In the genomic region with DNA sequence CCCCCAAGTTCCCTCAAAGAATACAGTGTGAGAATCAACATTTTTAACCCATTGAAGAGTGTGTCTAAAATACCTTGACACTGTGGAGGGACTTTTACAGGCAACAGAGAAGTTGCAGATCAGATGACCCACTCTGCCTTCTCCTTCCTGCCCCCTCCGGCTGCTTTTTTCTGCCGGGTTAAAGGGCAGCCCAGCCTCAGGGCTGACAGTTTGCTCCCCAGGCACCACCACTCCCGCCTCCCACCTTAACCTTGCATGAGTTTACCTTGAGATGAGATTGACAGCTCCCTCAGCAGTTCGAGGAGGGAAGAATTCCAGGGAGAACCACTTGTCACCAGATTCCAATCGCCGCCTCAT, we compare ENCODE assay signal across 1 cellular context.
TF ChIP-seq lines count a peak whose summit lies in the region.

No MANE protein-coding gene starts in this region.

TF ChIP-seq in K562, 482 proteins besides CTCF, POLR2A, EP300 and RAD21 (continued from another document and continues in another):
- TF ChIP-seq, protein P1, sequence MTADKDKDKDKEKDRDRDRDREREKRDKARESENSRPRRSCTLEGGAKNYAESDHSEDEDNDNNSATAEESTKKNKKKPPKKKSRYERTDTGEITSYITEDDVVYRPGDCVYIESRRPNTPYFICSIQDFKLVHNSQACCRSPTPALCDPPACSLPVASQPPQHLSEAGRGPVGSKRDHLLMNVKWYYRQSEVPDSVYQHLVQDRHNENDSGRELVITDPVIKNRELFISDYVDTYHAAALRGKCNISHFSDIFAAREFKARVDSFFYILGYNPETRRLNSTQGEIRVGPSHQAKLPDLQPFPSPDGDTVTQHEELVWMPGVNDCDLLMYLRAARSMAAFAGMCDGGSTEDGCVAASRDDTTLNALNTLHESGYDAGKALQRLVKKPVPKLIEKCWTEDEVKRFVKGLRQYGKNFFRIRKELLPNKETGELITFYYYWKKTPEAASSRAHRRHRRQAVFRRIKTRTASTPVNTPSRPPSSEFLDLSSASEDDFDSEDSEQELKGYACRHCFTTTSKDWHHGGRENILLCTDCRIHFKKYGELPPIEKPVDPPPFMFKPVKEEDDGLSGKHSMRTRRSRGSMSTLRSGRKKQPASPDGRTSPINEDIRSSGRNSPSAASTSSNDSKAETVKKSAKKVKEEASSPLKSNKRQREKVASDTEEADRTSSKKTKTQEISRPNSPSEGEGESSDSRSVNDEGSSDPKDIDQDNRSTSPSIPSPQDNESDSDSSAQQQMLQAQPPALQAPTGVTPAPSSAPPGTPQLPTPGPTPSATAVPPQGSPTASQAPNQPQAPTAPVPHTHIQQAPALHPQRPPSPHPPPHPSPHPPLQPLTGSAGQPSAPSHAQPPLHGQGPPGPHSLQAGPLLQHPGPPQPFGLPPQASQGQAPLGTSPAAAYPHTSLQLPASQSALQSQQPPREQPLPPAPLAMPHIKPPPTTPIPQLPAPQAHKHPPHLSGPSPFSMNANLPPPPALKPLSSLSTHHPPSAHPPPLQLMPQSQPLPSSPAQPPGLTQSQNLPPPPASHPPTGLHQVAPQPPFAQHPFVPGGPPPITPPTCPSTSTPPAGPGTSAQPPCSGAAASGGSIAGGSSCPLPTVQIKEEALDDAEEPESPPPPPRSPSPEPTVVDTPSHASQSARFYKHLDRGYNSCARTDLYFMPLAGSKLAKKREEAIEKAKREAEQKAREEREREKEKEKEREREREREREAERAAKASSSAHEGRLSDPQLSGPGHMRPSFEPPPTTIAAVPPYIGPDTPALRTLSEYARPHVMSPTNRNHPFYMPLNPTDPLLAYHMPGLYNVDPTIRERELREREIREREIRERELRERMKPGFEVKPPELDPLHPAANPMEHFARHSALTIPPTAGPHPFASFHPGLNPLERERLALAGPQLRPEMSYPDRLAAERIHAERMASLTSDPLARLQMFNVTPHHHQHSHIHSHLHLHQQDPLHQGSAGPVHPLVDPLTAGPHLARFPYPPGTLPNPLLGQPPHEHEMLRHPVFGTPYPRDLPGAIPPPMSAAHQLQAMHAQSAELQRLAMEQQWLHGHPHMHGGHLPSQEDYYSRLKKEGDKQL (CRISPR knock-in tag; IDR thresholded peaks at IDR 0.05; ENCODE audit: borderline replicate concordance) = no peak
- TF ChIP-seq, protein P2, sequence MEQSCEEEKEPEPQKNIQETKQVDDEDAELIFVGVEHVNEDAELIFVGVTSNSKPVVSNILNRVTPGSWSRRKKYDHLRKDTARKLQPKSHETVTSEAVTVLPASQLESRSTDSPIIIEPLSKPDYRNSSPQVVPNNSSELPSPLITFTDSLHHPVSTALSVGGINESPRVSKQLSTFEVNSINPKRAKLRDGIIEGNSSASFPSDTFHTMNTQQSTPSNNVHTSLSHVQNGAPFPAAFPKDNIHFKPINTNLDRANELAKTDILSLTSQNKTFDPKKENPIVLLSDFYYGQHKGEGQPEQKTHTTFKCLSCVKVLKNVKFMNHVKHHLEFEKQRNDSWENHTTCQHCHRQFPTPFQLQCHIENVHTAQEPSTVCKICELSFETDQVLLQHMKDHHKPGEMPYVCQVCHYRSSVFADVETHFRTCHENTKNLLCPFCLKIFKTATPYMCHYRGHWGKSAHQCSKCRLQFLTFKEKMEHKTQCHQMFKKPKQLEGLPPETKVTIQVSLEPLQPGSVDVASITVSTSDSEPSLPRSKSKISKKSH (CRISPR knock-in tag; IDR thresholded peaks at IDR 0.05) = no peak
- TF ChIP-seq, protein P3, sequence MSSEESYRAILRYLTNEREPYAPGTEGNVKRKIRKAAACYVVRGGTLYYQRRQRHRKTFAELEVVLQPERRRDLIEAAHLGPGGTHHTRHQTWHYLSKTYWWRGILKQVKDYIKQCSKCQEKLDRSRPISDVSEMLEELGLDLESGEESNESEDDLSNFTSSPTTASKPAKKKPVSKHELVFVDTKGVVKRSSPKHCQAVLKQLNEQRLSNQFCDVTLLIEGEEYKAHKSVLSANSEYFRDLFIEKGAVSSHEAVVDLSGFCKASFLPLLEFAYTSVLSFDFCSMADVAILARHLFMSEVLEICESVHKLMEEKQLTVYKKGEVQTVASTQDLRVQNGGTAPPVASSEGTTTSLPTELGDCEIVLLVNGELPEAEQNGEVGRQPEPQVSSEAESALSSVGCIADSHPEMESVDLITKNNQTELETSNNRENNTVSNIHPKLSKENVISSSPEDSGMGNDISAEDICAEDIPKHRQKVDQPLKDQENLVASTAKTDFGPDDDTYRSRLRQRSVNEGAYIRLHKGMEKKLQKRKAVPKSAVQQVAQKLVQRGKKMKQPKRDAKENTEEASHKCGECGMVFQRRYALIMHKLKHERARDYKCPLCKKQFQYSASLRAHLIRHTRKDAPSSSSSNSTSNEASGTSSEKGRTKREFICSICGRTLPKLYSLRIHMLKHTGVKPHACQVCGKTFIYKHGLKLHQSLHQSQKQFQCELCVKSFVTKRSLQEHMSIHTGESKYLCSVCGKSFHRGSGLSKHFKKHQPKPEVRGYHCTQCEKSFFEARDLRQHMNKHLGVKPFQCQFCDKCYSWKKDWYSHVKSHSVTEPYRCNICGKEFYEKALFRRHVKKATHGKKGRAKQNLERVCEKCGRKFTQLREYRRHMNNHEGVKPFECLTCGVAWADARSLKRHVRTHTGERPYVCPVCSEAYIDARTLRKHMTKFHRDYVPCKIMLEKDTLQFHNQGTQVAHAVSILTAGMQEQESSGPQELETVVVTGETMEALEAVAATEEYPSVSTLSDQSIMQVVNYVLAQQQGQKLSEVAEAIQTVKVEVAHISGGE (CRISPR knock-in tag; IDR thresholded peaks at IDR 0.05) = peak in 1 of 3 experiments; percentile 50; a peak in 1 of 6 replicates
- TF ChIP-seq HIVEP1 (CRISPR knock-in tag; IDR thresholded peaks at IDR 0.05) (no peak), FOXK2 (conservative IDR thresholded peaks at IDR 0.05 in 1 of 2, IDR thresholded peaks at IDR 0.05 in 1 of 2; ENCODE audit: low read depth in 2 of 2) (0 out of 4 replicates have a peak, but pooled peaks of 1 of the 2 experiments have one; percentile 28), XRCC5 (IDR thresholded peaks at IDR 0.05; ENCODE audit: low read depth, low read length) (0 out of 2 replicates have a peak, but pooled peaks have one; percentile 23), FOXM1 (IDR thresholded peaks at IDR 0.05; ENCODE audit: low read depth) (no peak), FOXM1 (CRISPR knock-in tag; IDR thresholded peaks at IDR 0.05; ENCODE audit: low read depth) (no peak), ZNF133 (CRISPR knock-in tag; IDR thresholded peaks at IDR 0.05) (no peak), PHB (CRISPR knock-in tag; IDR thresholded peaks at IDR 0.05) (no peak; the same call in 1 of the 2 replicates), NCOA2 (IDR thresholded peaks at IDR 0.05; ENCODE audit: partially characterized antibody in 2 of 2) (no peak), ZZZ3 (IDR thresholded peaks at IDR 0.05) (no peak), HDAC1 (IDR thresholded peaks at IDR 0.05) (peak in 1 of 2 experiments; percentile 21; a peak in 2 of 4 replicates), ARID2 (IDR thresholded peaks at IDR 0.05) (no peak), HNRNPUL1 (IDR thresholded peaks at IDR 0.05; ENCODE audit: low read length) (no peak), ZBTB17 (CRISPR knock-in tag; IDR thresholded peaks at IDR 0.05) (no peak), SIN3A (IDR thresholded peaks at IDR 0.05; ENCODE audit: borderline replicate concordance in 2 of 2, control insufficient read depth in 1 of 2, low read depth in 2 of 2, low read length in 2 of 2) (peak in 1 of 2 experiments; percentile 90; a peak in 2 of 4 replicates), CBX8 (IDR thresholded peaks at IDR 0.05; ENCODE audit: borderline replicate concordance, extremely low read depth, low read depth, low read length, poor library complexity, severe bottlenecking) (no peak), ZNF445 (CRISPR knock-in tag; IDR thresholded peaks at IDR 0.05; ENCODE audit: low read depth) (no peak), NR4A1 (CRISPR knock-in tag; IDR thresholded peaks at IDR 0.05) (no peak), NR4A1 (tag; IDR thresholded peaks at IDR 0.05) (peak; percentile 39; the same call in 1 of the 2 replicates)
- TF ChIP-seq, protein P4, sequence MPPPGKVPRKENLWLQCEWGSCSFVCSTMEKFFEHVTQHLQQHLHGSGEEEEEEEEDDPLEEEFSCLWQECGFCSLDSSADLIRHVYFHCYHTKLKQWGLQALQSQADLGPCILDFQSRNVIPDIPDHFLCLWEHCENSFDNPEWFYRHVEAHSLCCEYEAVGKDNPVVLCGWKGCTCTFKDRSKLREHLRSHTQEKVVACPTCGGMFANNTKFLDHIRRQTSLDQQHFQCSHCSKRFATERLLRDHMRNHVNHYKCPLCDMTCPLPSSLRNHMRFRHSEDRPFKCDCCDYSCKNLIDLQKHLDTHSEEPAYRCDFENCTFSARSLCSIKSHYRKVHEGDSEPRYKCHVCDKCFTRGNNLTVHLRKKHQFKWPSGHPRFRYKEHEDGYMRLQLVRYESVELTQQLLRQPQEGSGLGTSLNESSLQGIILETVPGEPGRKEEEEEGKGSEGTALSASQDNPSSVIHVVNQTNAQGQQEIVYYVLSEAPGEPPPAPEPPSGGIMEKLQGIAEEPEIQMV (tag; conservative IDR thresholded peaks at IDR 0.05; ENCODE audit: low read depth) = no peak
- TF ChIP-seq, protein P5, sequence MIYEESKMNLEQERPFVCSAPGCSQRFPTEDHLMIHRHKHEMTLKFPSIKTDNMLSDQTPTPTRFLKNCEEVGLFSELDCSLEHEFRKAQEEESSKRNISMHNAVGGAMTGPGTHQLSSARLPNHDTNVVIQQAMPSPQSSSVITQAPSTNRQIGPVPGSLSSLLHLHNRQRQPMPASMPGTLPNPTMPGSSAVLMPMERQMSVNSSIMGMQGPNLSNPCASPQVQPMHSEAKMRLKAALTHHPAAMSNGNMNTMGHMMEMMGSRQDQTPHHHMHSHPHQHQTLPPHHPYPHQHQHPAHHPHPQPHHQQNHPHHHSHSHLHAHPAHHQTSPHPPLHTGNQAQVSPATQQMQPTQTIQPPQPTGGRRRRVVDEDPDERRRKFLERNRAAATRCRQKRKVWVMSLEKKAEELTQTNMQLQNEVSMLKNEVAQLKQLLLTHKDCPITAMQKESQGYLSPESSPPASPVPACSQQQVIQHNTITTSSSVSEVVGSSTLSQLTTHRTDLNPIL (CRISPR knock-in tag; IDR thresholded peaks at IDR 0.05) = no peak
- TF ChIP-seq, protein P6, sequence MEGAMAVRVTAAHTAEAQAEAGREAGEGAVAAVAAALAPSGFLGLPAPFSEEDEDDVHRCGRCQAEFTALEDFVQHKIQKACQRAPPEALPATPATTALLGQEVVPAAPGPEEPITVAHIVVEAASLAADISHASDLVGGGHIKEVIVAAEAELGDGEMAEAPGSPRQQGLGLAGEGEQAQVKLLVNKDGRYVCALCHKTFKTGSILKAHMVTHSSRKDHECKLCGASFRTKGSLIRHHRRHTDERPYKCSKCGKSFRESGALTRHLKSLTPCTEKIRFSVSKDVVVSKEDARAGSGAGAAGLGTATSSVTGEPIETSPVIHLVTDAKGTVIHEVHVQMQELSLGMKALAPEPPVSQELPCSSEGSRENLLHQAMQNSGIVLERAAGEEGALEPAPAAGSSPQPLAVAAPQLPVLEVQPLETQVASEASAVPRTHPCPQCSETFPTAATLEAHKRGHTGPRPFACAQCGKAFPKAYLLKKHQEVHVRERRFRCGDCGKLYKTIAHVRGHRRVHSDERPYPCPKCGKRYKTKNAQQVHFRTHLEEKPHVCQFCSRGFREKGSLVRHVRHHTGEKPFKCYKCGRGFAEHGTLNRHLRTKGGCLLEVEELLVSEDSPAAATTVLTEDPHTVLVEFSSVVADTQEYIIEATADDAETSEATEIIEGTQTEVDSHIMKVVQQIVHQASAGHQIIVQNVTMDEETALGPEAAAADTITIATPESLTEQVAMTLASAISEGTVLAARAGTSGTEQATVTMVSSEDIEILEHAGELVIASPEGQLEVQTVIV (CRISPR knock-in tag; IDR thresholded peaks at IDR 0.05; ENCODE audit: borderline replicate concordance) = no peak
- TF ChIP-seq, protein P7, sequence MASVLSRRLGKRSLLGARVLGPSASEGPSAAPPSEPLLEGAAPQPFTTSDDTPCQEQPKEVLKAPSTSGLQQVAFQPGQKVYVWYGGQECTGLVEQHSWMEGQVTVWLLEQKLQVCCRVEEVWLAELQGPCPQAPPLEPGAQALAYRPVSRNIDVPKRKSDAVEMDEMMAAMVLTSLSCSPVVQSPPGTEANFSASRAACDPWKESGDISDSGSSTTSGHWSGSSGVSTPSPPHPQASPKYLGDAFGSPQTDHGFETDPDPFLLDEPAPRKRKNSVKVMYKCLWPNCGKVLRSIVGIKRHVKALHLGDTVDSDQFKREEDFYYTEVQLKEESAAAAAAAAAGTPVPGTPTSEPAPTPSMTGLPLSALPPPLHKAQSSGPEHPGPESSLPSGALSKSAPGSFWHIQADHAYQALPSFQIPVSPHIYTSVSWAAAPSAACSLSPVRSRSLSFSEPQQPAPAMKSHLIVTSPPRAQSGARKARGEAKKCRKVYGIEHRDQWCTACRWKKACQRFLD (CRISPR knock-in tag; IDR thresholded peaks at IDR 0.05) = no peak
- TF ChIP-seq, protein P8, sequence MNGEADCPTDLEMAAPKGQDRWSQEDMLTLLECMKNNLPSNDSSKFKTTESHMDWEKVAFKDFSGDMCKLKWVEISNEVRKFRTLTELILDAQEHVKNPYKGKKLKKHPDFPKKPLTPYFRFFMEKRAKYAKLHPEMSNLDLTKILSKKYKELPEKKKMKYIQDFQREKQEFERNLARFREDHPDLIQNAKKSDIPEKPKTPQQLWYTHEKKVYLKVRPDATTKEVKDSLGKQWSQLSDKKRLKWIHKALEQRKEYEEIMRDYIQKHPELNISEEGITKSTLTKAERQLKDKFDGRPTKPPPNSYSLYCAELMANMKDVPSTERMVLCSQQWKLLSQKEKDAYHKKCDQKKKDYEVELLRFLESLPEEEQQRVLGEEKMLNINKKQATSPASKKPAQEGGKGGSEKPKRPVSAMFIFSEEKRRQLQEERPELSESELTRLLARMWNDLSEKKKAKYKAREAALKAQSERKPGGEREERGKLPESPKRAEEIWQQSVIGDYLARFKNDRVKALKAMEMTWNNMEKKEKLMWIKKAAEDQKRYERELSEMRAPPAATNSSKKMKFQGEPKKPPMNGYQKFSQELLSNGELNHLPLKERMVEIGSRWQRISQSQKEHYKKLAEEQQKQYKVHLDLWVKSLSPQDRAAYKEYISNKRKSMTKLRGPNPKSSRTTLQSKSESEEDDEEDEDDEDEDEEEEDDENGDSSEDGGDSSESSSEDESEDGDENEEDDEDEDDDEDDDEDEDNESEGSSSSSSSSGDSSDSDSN (IDR thresholded peaks at IDR 0.05; ENCODE audit: borderline replicate concordance in 1 of 2, low read depth in 2 of 2, low read length in 2 of 2) = 0 out of 4 replicates have a peak, but pooled peaks of 1 of the 2 experiments have one; percentile 37
- TF ChIP-seq, protein P9, sequence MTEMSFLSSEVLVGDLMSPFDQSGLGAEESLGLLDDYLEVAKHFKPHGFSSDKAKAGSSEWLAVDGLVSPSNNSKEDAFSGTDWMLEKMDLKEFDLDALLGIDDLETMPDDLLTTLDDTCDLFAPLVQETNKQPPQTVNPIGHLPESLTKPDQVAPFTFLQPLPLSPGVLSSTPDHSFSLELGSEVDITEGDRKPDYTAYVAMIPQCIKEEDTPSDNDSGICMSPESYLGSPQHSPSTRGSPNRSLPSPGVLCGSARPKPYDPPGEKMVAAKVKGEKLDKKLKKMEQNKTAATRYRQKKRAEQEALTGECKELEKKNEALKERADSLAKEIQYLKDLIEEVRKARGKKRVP (CRISPR knock-in tag; IDR thresholded peaks at IDR 0.05) = peak; percentile 7; the same call in 1 of the 2 replicates
- TF ChIP-seq, protein P10, sequence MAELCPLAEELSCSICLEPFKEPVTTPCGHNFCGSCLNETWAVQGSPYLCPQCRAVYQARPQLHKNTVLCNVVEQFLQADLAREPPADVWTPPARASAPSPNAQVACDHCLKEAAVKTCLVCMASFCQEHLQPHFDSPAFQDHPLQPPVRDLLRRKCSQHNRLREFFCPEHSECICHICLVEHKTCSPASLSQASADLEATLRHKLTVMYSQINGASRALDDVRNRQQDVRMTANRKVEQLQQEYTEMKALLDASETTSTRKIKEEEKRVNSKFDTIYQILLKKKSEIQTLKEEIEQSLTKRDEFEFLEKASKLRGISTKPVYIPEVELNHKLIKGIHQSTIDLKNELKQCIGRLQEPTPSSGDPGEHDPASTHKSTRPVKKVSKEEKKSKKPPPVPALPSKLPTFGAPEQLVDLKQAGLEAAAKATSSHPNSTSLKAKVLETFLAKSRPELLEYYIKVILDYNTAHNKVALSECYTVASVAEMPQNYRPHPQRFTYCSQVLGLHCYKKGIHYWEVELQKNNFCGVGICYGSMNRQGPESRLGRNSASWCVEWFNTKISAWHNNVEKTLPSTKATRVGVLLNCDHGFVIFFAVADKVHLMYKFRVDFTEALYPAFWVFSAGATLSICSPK (IDR thresholded peaks at IDR 0.05; ENCODE audit: borderline replicate concordance) = no peak
